Comparison of ENCODE assay signal across 21 cellular contexts in the genomic region with DNA sequence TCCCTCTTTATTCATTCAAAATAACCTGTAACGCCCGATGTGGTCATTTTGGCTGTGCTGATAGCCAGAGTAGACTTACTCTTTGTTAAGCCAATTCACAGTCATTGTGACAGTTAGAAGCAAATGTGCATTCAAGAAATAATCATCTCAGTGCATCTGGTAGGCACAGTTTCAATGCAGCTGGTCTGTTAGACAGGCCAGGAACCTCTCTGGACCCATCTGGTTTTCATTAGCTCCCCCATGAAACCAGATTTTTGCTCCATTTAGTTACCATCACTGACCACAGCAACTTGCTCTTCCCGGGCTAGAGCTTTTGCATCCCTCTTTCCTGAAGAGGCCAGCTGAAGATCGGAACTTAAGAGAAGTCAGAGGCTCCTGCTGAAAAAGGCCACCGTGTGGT.
A peak's percentile ranks its signal among the peaks of the same experiment; 100 is the strongest.
DNase-seq lines count a peak whose midpoint lies in the region; ATAC-seq and TF ChIP-seq lines count a peak whose summit lies in the region.
"Had no signal": no experiment of that assay in that cellular context is flagged by ENCODE, and none has a peak within 500 bp of the region (broad histone marks: within the 10 kb centered on the region; RNA-seq: fewer than 3 reads in every experiment).

No MANE protein-coding gene starts in this region.

- H3K4me1 Mint-ChIP-seq in brain: peaks cover 46% of the 10 kb centered on the region
- peaks cover 8% of the 10 kb centered on the region for H3K4me1 Mint-ChIP-seq in glutamatergic neuron (ENCODE audit: low read depth, unreplicated experiment)

- H3K27me3 Mint-ChIP-seq in brain (peaks cover 7% of the 10 kb centered on the region), glutamatergic neuron (ENCODE audit: unreplicated experiment) (peaks cover 4% of the 10 kb centered on the region)

- H3K9me3 Mint-ChIP-seq in brain (no peaks in the 10 kb centered on the region), glutamatergic neuron (ENCODE audit: unreplicated experiment) (peaks cover 1% of the 10 kb centered on the region)
- H3K9me3 Mint-ChIP-seq: CD4-positive, alpha-beta memory T cell; stimulated activated naive CD8-positive, alpha-beta T cell treated with anti-CD3 and anti-CD28 coated beads, Interleukin-15, Interleukin-2, amounts not matched to agents 100 ng/mL and 50 ng/mL, for 24 hours had no signal

- TF ChIP-seq CTCF in brain (conservative IDR thresholded peaks at IDR 0.05): no peak
- TF ChIP-seq CTCF in glutamatergic neuron (IDR thresholded peaks at IDR 0.05; ENCODE audit: partially characterized antibody, unreplicated experiment): no peak

- no peak overlapping the region for H3K4me3 Mint-ChIP-seq in brain
- H3K4me3 Mint-ChIP-seq in glutamatergic neuron (ENCODE audit: unreplicated experiment): no peak overlapping the region
- H3K4me3 Mint-ChIP-seq: CD4-positive, alpha-beta memory T cell; stimulated activated naive CD8-positive, alpha-beta T cell treated with anti-CD3 and anti-CD28 coated beads, Interleukin-15, Interleukin-2, amounts not matched to agents 100 ng/mL and 50 ng/mL, for 24 hours had no signal

- peak overlapping the region in 4 of 5 experiments; percentile 95 to 98 (median 97) for H3K27ac Mint-ChIP-seq in brain
- peak overlapping the region; percentile 2 for H3K27ac Mint-ChIP-seq in glutamatergic neuron (ENCODE audit: unreplicated experiment)
- H3K27ac Mint-ChIP-seq: CD4-positive, alpha-beta memory T cell; stimulated activated naive CD8-positive, alpha-beta T cell treated with anti-CD3 and anti-CD28 coated beads, Interleukin-15, Interleukin-2, amounts not matched to agents 100 ng/mL and 50 ng/mL, for 24 hours had no signal

- intact Hi-C loops in left colon (cut with DNase I, micrococcal nuclease): no loop called here

- no peak for ATAC-seq in left colon
- ATAC-seq: HCT116 had no signal

- DNase-seq in AG08395 (ENCODE audit: low spot score) (peak; percentile 15), GM04503 (ENCODE audit: low read depth) (peak; percentile 17), glutamatergic neuron (no peak), SKM-1 (lab: John Stamatoyannopoulos, UW; ENCODE audit: unreplicated experiment) (no peak), cerebellar nuclear complex (lab: John Stamatoyannopoulos, UW) (no peak), left colon (no peak)
- no peak for DNase-seq in stimulated activated CD4-positive, alpha-beta T cell treated with anti-CD3 and anti-CD28 coated beads, Interleukin-4, amount 100 ng/mL, for 24 hours
- DNase-seq: activated CD4-positive, CD25-positive, alpha-beta regulatory T cell treated with anti-CD3 and anti-CD28 coated beads, Interleukin-2, amount 50 U/mL, for 72 hours; activated gamma-delta T cell treated with Interleukin-2 at 50 U/mL for 16 hours; activated T-cell treated with anti-CD3 and anti-CD28 coated beads, Interleukin-2, amount 50 U/mL, for 1 hour; CD4-positive, alpha-beta memory T cell; KG1; NCI-H1694 treated with DMSO at 0.1 percent for 48 hours; NCI-H2227 treated with DMSO at 0.1 percent for 48 hours; NCI-H774; occipital lobe; retina; transverse colon had no signal

- H3K36me3 Mint-ChIP-seq in brain (no peaks in the 10 kb centered on the region), glutamatergic neuron (ENCODE audit: unreplicated experiment) (no peaks in the 10 kb centered on the region)
- H3K36me3 Mint-ChIP-seq: CD4-positive, alpha-beta memory T cell had no signal

Comparison
In these comparisons a context has a peak if more than half of its experiments do, and no peak if none do; other contexts are left out.
1. DNase-seq: peak in AG08395 (single experiment) and GM04503 (single experiment); none in glutamatergic neuron (single experiment), SKM-1 (single experiment), stimulated activated CD4-positive, alpha-beta T cell treated with anti-CD3 and anti-CD28 coated beads, Interleukin-4, amount 100 ng/mL, for 24 hours (single experiment), cerebellar nuclear complex (0 of 2) and left colon (0 of 2).